Comparison of ENCODE assay signal across 8 cellular contexts in genomic region chr13:36819064-36819810, GRCh38. TPM values are rescaled to one million over a fixed set of nuclear protein-coding genes. Genes with fewer than 3 reads are reported as not detected.
A peak's percentile ranks its signal among the peaks of the same experiment; 100 is the strongest.
DNase-seq lines count a peak whose midpoint lies in the region; ATAC-seq and TF ChIP-seq lines count a peak whose summit lies in the region.

TSS of gene RFXAP (plus strand) at chr13:36819222. CDS start at chr13:36819358, 136 bp downstream.

- intact Hi-C loops in heart left ventricle (cut with DNase I): no loop called here
- intact Hi-C loops in posterior cingulate gyrus (cut with DNase I): loop anchor here (5.0 kb wide), 1 partner anchor 477 kb away; no protein-coding TSS in a partner anchor

- H3K36me3 ChIP-seq in heart left ventricle (no peaks in the 10 kb centered on the region), upper lobe of left lung (no peaks in the 10 kb centered on the region)

- DNase-seq in GM12865 (ENCODE audit: low read depth) (peak; percentile 95), NCI-H1092 (lab: John Stamatoyannopoulos, UW) (peak; percentile 83), SW 1271 (lab: John Stamatoyannopoulos, UW) (peak; percentile 46 to 76), heart left ventricle (peak; percentile 89 to 97 (median 93)), posterior cingulate gyrus (peak; percentile 78 to 98 (median 88)), upper lobe of left lung (peak; percentile 93 to 99)
- DNase-seq in activated naive CD8-positive, alpha-beta T cell treated with anti-CD3 and anti-CD28 coated beads, Interleukin-2, amount 50 U/mL, for 16 hours (ENCODE audit: low read depth, low spot score): peak; percentile 78

- no peak for TF ChIP-seq EP300 in upper lobe of left lung (IDR thresholded peaks at IDR 0.05)

- 0 to 1% (median 1%) methylated on average over 36 to 78 of the region's 78 CpGs for WGBS in heart left ventricle, 4 donors
- 1 to 6% methylated on average over 7 to 67 of the region's 78 CpGs for WGBS in upper lobe of left lung, 2 donors

- no peaks in the 10 kb centered on the region for H3K9me3 ChIP-seq in heart left ventricle
- no peaks in the 10 kb centered on the region for H3K9me3 ChIP-seq in upper lobe of left lung

- peak within 1 kb of the TSS; percentile 25 to 89 (median 74) for H3K27ac ChIP-seq in heart left ventricle
- H3K27ac ChIP-seq in upper lobe of left lung: peak within 1 kb of the TSS; percentile 62 to 96 (median 79)

- TF ChIP-seq POLR2A in heart left ventricle (IDR thresholded peaks at IDR 0.05): peak in 1 of 2 donors; percentile 75
- peak in 3 of 4 donors; percentile 42 to 80 (median 61) for TF ChIP-seq POLR2A in upper lobe of left lung (IDR thresholded peaks at IDR 0.05)

- peak; percentile 91 for ATAC-seq in HG02588 (IDR thresholded peaks at IDR 0.05; ENCODE audit: unreplicated experiment)
- ATAC-seq in heart left ventricle: peak; percentile 94 to 99 (median 99)
- peak; percentile 97 to 99 for ATAC-seq in upper lobe of left lung (ENCODE audit: low FRiP score in 2 of 2)

- peaks cover 0 to 31% (median 18%) of the 10 kb centered on the region in 12 donors for H3K4me1 ChIP-seq in heart left ventricle
- H3K4me1 ChIP-seq in upper lobe of left lung: peaks cover 17 to 41% (median 25%) of the 10 kb centered on the region in 4 donors

- TF ChIP-seq CTCF in GM12865 (IDR thresholded peaks at IDR 0.05; ENCODE audit: insufficient read depth, low read depth, low read length, missing control alignments) (peak; percentile 8), heart left ventricle (IDR thresholded peaks at IDR 0.05) (peak in 7 of 12 donors; percentile 14 to 48 (median 28)), upper lobe of left lung (IDR thresholded peaks at IDR 0.05) (peak in 4 of 6 experiments; percentile 19 to 48 (median 28))

- H3K4me3 ChIP-seq in GM12865 (ENCODE audit: low read depth, low read length) (peak within 1 kb of the TSS; percentile 86), heart left ventricle (peak within 1 kb of the TSS; percentile 64 to 95 (median 80)), upper lobe of left lung (peak within 1 kb of the TSS; percentile 68 to 98 (median 81))

- H3K27me3 ChIP-seq in heart left ventricle: no peaks in the 10 kb centered on the region
- no peaks in the 10 kb centered on the region for H3K27me3 ChIP-seq in upper lobe of left lung

RNA-seq across cellular contexts. Expression of gene RFXAP, which starts in this region (rescaled TPM):
- 1 to 10 TPM; 1.0 to 5.2 (median 4.2) TPM for total RNA-seq in heart left ventricle
- polyA plus RNA-seq in heart left ventricle: 1 to 10 TPM; 2.2 to 2.3 TPM
- 10 to 100 TPM in 1 of 6 donors, 1 to 10 TPM in 5; 4.3 to 12.0 (median 6.7) TPM for total RNA-seq in upper lobe of left lung

Comparison
In these comparisons a context has a peak if more than half of its experiments do, and no peak if none do; other contexts are left out.
1. Peak in every context shown above with its lines: DNase-seq, ATAC-seq, H3K4me3 ChIP-seq and H3K27ac ChIP-seq.